ENCODE assay signal across 11 cellular contexts in genomic region chr4:77636902-77637301, GRCh38. TPM values are rescaled to one million over a fixed set of nuclear protein-coding genes. Genes with fewer than 3 reads are reported as not detected.
DNase-seq lines count a peak whose midpoint lies in the region; ATAC-seq, FAIRE-seq and TF ChIP-seq lines count a peak whose summit lies in the region.
"Had no signal": no experiment of that assay in that cellular context is flagged by ENCODE, and none has a peak within 500 bp of the region (broad histone marks: within the 10 kb centered on the region; RNA-seq: fewer than 3 reads in every experiment).

No MANE protein-coding gene starts in this region.

- no peaks in the 10 kb centered on the region for H3K9me3 ChIP-seq in GM23248 (ENCODE audit: low read depth)
- H3K9me3 ChIP-seq in pancreas: no peaks in the 10 kb centered on the region
- H3K9me3 ChIP-seq in MM.1S (replicated peaks; ENCODE audit: insufficient read depth, low read length): no peaks in the 10 kb centered on the region
- H3K9me3 ChIP-seq: neutrophil had no signal

- no peaks in the 10 kb centered on the region for H4K20me1 ChIP-seq in GM23248 (ENCODE audit: insufficient read depth)
- H4K20me1 ChIP-seq in MM.1S (ENCODE audit: insufficient read depth, low read length): no peaks in the 10 kb centered on the region

- H2AFZ ChIP-seq in GM23248 (no peak overlapping the region), MM.1S (ENCODE audit: low read length) (no peak overlapping the region)

- no peaks in the 10 kb centered on the region for H3K9me2 ChIP-seq in GM23248 (ENCODE audit: insufficient read depth)
- no peaks in the 10 kb centered on the region for H3K9me2 ChIP-seq in MM.1S (replicated peaks; ENCODE audit: insufficient read depth, low read length)

- H3F3A ChIP-seq in GM23248 (ENCODE audit: insufficient read depth): no peaks in the 10 kb centered on the region
- no peaks in the 10 kb centered on the region for H3F3A ChIP-seq in MM.1S (ENCODE audit: insufficient read depth, low read length)

- DNase-seq in GM23248 (peak; percentile 78), NCI-H748 (lab: John Stamatoyannopoulos, UW; ENCODE audit: unreplicated experiment) (peak; percentile 74), dermis microvascular lymphatic vessel endothelial cell (ENCODE audit: low read depth in 2 of 2) (peak; percentile 97 to 98), pancreas (peak in 1 of 6 donors; percentile 36), NCI-H1105 (lab: John Stamatoyannopoulos, UW) (no peak), MM.1S (no peak)
- DNase-seq: NCI-H526 had no signal

- ATAC-seq in pancreas (peak; percentile 40 to 77 (median 56)), GM21737 (IDR thresholded peaks at IDR 0.05; ENCODE audit: unreplicated experiment) (no peak), HG02970 (IDR thresholded peaks at IDR 0.05; ENCODE audit: low FRiP score, unreplicated experiment) (no peak)

- H3K9ac ChIP-seq in GM23248 (no peak overlapping the region), MM.1S (ENCODE audit: low read length) (no peak overlapping the region)

- in situ Hi-C loops in GM23248 (cut with MboI): no loop called here

- peaks cover 7% of the 10 kb centered on the region for H3K4me1 ChIP-seq in GM23248 (ENCODE audit: insufficient read depth)
- H3K4me1 ChIP-seq in pancreas: no peaks in the 10 kb centered on the region
- no peaks in the 10 kb centered on the region for H3K4me1 ChIP-seq in MM.1S (ENCODE audit: low read length)

- H3K4me3 ChIP-seq in GM23248 (no peak overlapping the region), pancreas (no peak overlapping the region), MM.1S (ENCODE audit: low read length) (no peak overlapping the region)

- no peak overlapping the region for H3K4me2 ChIP-seq in GM23248 (ENCODE audit: unreplicated experiment)
- H3K4me2 ChIP-seq in MM.1S (ENCODE audit: low read depth, low read length): no peak overlapping the region

- intact Hi-C loops in pancreas (cut with DNase I): no loop called here

- WGBS in GM23248 (ENCODE audit: low coverage in 1 of 2, low lambda C conversion rate in 2 of 2, missing lambda C conversion rate in 2 of 2), 2 experiments: 65 to 76% methylated on average over 3 of the region's 3 CpGs
- WGBS in pancreas, 2 donors: 89 to 91% methylated on average over 3 of the region's 3 CpGs

- H3K36me3 ChIP-seq in GM23248 (ENCODE audit: low read depth) (no peaks in the 10 kb centered on the region), pancreas (no peaks in the 10 kb centered on the region), MM.1S (replicated peaks; ENCODE audit: insufficient read depth, low read length) (no peaks in the 10 kb centered on the region)
- H3K36me3 ChIP-seq: neutrophil had no signal

- H3K79me2 ChIP-seq in GM23248 (ENCODE audit: insufficient read depth): no peaks in the 10 kb centered on the region
- no peaks in the 10 kb centered on the region for H3K79me2 ChIP-seq in MM.1S (ENCODE audit: low read length)

- no peak for TF ChIP-seq CTCF in pancreas (IDR thresholded peaks at IDR 0.05)
- TF ChIP-seq CTCF in MM.1S (IDR thresholded peaks at IDR 0.05; ENCODE audit: low read length): no peak

- H3K27ac ChIP-seq in GM23248 (no peak overlapping the region), pancreas (no peak overlapping the region), MM.1S (ENCODE audit: low read length) (no peak overlapping the region)
- H3K27ac ChIP-seq: neutrophil had no signal

- no peaks in the 10 kb centered on the region; the same call in 1 of the 2 replicates for H3K27me3 ChIP-seq in GM23248 (replicated peaks; ENCODE audit: insufficient read depth)
- no peaks in the 10 kb centered on the region for H3K27me3 ChIP-seq in pancreas
- no peaks in the 10 kb centered on the region for H3K27me3 ChIP-seq in MM.1S (replicated peaks; ENCODE audit: insufficient read depth, low read length)
- H3K27me3 ChIP-seq: neutrophil had no signal

- FAIRE-seq in pancreas (lab: Jason Lieb, UNC): no peak
- FAIRE-seq: TTC549 had no signal

RNA-seq across cellular contexts. Expression of gene CXCL13, which starts 31.3 kb away (rescaled TPM):
- not detected in 2 replicates for total RNA-seq in GM23248 (2014; rRNA removed; shearing (Covaris generic))
- polyA plus RNA-seq in GM23248 (2016; fragmentation: Nextera tagmentation; extraction: Ambion mirVana): not detected in 2 replicates
- total RNA-seq in dermis microvascular lymphatic vessel endothelial cell: not detected in 2 replicates
- not detected for total RNA-seq in pancreas
- under 1 TPM in 1 of 2 donors, not detected in 1; 0.47 TPM for polyA plus RNA-seq in pancreas

Comparison
In these comparisons a context has a peak if more than half of its experiments do, and no peak if none do; other contexts are left out.
1. DNase-seq: peak in GM23248 (single experiment), NCI-H748 (single experiment) and dermis microvascular lymphatic vessel endothelial cell (2 of 2); none in NCI-H1105 (single experiment) and MM.1S (single experiment).
2. ATAC-seq: peak in pancreas (4 of 4); none in GM21737 (single experiment) and HG02970 (single experiment).